Comparison of ENCODE assay signal across 1 cellular context in the genomic region with DNA sequence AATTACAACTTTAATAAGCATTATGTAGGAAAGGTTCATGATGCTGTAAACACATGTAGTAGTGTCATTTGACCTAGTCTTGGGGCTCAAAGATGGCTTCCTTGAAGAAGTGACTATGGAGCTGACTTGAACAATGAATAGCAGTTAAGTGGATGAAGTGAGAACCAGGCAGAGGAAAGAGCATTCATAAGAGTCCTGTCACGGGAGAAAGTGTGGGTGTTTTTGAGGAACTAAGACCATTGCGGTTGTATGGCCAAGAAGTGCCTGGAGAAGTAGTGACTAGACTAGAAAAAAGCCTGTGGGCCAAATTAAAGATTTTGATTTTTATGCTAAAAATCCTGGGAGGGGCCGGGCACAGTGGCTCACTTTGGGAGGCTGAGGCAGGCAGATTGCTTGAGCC.
TF ChIP-seq lines count a peak whose summit lies in the region.

No MANE protein-coding gene starts in this region.

TF ChIP-seq in GM12878, 131 proteins besides CTCF, POLR2A, EP300 and RAD21 (continued from another document and continues in another):
- TF ChIP-seq, protein P1, sequence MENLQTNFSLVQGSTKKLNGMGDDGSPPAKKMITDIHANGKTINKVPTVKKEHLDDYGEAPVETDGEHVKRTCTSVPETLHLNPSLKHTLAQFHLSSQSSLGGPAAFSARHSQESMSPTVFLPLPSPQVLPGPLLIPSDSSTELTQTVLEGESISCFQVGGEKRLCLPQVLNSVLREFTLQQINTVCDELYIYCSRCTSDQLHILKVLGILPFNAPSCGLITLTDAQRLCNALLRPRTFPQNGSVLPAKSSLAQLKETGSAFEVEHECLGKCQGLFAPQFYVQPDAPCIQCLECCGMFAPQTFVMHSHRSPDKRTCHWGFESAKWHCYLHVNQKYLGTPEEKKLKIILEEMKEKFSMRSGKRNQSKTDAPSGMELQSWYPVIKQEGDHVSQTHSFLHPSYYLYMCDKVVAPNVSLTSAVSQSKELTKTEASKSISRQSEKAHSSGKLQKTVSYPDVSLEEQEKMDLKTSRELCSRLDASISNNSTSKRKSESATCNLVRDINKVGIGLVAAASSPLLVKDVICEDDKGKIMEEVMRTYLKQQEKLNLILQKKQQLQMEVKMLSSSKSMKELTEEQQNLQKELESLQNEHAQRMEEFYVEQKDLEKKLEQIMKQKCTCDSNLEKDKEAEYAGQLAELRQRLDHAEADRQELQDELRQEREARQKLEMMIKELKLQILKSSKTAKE (IDR thresholded peaks at IDR 0.05; ENCODE audit: low read depth, poor library complexity, severe bottlenecking): peak; percentile 65
- TF ChIP-seq IRF4 (IDR thresholded peaks at IDR 0.05; ENCODE audit: low read depth, low read length): peak; percentile 90
- TF ChIP-seq MTA3 (IDR thresholded peaks at IDR 0.05; ENCODE audit: borderline replicate concordance, low read length): 0 out of 2 replicates have a peak, but pooled peaks have one; percentile 48
- no peak for TF ChIP-seq CBX5 (IDR thresholded peaks at IDR 0.05; ENCODE audit: low read depth)
- 0 out of 2 replicates have a peak, but pooled peaks have one; percentile 51 for TF ChIP-seq JUND (IDR thresholded peaks at IDR 0.05; ENCODE audit: low read depth, low read length)
- 0 out of 2 replicates have a peak, but pooled peaks have one; percentile 48 for TF ChIP-seq ZNF217 (IDR thresholded peaks at IDR 0.05)
- TF ChIP-seq, protein P2, sequence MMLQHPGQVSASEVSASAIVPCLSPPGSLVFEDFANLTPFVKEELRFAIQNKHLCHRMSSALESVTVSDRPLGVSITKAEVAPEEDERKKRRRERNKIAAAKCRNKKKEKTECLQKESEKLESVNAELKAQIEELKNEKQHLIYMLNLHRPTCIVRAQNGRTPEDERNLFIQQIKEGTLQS (IDR thresholded peaks at IDR 0.05; ENCODE audit: borderline replicate concordance, extremely low read depth, low read depth, low read length): no peak
- TF ChIP-seq ZNF384 (IDR thresholded peaks at IDR 0.05; ENCODE audit: borderline replicate concordance, low read depth, low read length): 0 out of 2 replicates have a peak, but pooled peaks have one; percentile 49
- TF ChIP-seq ETV6 (conservative IDR thresholded peaks at IDR 0.05 in 1 of 2, IDR thresholded peaks at IDR 0.05 in 1 of 2; ENCODE audit: borderline replicate concordance in 1 of 2, low read depth in 1 of 2): peak in 1 of 2 experiments; percentile 88; a peak in 2 of 4 replicates
- TF ChIP-seq BRCA1 (IDR thresholded peaks at IDR 0.05; ENCODE audit: low read depth, low read length): no peak
- TF ChIP-seq NFIC (IDR thresholded peaks at IDR 0.05; ENCODE audit: low read depth, low read length): peak; percentile 89
- TF ChIP-seq, protein P3, sequence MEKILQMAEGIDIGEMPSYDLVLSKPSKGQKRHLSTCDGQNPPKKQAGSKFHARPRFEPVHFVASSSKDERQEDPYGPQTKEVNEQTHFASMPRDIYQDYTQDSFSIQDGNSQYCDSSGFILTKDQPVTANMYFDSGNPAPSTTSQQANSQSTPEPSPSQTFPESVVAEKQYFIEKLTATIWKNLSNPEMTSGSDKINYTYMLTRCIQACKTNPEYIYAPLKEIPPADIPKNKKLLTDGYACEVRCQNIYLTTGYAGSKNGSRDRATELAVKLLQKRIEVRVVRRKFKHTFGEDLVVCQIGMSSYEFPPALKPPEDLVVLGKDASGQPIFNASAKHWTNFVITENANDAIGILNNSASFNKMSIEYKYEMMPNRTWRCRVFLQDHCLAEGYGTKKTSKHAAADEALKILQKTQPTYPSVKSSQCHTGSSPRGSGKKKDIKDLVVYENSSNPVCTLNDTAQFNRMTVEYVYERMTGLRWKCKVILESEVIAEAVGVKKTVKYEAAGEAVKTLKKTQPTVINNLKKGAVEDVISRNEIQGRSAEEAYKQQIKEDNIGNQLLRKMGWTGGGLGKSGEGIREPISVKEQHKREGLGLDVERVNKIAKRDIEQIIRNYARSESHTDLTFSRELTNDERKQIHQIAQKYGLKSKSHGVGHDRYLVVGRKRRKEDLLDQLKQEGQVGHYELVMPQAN (conservative IDR thresholded peaks at IDR 0.05): no peak
- TF ChIP-seq NRF1 (conservative IDR thresholded peaks at IDR 0.05; ENCODE audit: low read depth, low read length): no peak
- TF ChIP-seq SMAD5 (IDR thresholded peaks at IDR 0.05; ENCODE audit: low read depth): no peak
- peak; percentile 94 for TF ChIP-seq BCL11A (IDR thresholded peaks at IDR 0.05; ENCODE audit: low read depth, low read length)
- peak; percentile 80 for TF ChIP-seq ATF7 (IDR thresholded peaks at IDR 0.05; ENCODE audit: low read depth)
- TF ChIP-seq BACH1 (IDR thresholded peaks at IDR 0.05; ENCODE audit: borderline replicate concordance): peak; percentile 86; the same call in 1 of the 2 replicates
- TF ChIP-seq SP1 (IDR thresholded peaks at IDR 0.05; ENCODE audit: low read depth, low read length): peak; percentile 34
- no peak for TF ChIP-seq ZZZ3 (IDR thresholded peaks at IDR 0.05; ENCODE audit: control insufficient read depth, insufficient read length, low read depth)
- TF ChIP-seq, protein P4, sequence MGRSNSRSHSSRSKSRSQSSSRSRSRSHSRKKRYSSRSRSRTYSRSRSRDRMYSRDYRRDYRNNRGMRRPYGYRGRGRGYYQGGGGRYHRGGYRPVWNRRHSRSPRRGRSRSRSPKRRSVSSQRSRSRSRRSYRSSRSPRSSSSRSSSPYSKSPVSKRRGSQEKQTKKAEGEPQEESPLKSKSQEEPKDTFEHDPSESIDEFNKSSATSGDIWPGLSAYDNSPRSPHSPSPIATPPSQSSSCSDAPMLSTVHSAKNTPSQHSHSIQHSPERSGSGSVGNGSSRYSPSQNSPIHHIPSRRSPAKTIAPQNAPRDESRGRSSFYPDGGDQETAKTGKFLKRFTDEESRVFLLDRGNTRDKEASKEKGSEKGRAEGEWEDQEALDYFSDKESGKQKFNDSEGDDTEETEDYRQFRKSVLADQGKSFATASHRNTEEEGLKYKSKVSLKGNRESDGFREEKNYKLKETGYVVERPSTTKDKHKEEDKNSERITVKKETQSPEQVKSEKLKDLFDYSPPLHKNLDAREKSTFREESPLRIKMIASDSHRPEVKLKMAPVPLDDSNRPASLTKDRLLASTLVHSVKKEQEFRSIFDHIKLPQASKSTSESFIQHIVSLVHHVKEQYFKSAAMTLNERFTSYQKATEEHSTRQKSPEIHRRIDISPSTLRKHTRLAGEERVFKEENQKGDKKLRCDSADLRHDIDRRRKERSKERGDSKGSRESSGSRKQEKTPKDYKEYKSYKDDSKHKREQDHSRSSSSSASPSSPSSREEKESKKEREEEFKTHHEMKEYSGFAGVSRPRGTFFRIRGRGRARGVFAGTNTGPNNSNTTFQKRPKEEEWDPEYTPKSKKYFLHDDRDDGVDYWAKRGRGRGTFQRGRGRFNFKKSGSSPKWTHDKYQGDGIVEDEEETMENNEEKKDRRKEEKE (IDR thresholded peaks at IDR 0.05): no peak
- peak; percentile 59; the same call in 1 of the 2 replicates for TF ChIP-seq TBL1XR1 (IDR thresholded peaks at IDR 0.05; ENCODE audit: low read depth, low read length)
- TF ChIP-seq SIN3A (IDR thresholded peaks at IDR 0.05; ENCODE audit: low read depth, low read length): no peak
- peak; percentile 68 for TF ChIP-seq CREM (IDR thresholded peaks at IDR 0.05; ENCODE audit: low read depth)
- 0 out of 2 replicates have a peak, but pooled peaks have one; percentile 48 for TF ChIP-seq RAD51 (IDR thresholded peaks at IDR 0.05)
- peak; percentile 92 for TF ChIP-seq YY1 (IDR thresholded peaks at IDR 0.05; ENCODE audit: low read depth, low read length)
- TF ChIP-seq BMI1 (IDR thresholded peaks at IDR 0.05; ENCODE audit: borderline replicate concordance): peak; percentile 70; the same call in 1 of the 2 replicates
- TF ChIP-seq PML (IDR thresholded peaks at IDR 0.05; ENCODE audit: low read length): no peak
- peak; percentile 86 for TF ChIP-seq EED (IDR thresholded peaks at IDR 0.05; ENCODE audit: low read depth)
- no peak for TF ChIP-seq GATAD2B (conservative IDR thresholded peaks at IDR 0.05; ENCODE audit: low read depth)
- peak; percentile 20; the same call in 1 of the 2 replicates for TF ChIP-seq CHD2 (IDR thresholded peaks at IDR 0.05; ENCODE audit: borderline replicate concordance, low read depth, low read length)
- TF ChIP-seq, protein P5, sequence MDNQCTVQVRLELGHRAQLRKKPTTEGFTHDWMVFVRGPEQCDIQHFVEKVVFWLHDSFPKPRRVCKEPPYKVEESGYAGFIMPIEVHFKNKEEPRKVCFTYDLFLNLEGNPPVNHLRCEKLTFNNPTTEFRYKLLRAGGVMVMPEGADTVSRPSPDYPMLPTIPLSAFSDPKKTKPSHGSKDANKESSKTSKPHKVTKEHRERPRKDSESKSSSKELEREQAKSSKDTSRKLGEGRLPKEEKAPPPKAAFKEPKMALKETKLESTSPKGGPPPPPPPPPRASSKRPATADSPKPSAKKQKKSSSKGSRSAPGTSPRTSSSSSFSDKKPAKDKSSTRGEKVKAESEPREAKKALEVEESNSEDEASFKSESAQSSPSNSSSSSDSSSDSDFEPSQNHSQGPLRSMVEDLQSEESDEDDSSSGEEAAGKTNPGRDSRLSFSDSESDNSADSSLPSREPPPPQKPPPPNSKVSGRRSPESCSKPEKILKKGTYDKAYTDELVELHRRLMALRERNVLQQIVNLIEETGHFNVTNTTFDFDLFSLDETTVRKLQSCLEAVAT (IDR thresholded peaks at IDR 0.05): peak; percentile 71; the same call in 1 of the 2 replicates
- TF ChIP-seq FOXM1 (IDR thresholded peaks at IDR 0.05; ENCODE audit: low read depth, low read length): peak; percentile 75
- peak; percentile 66; the same call in 1 of the 2 replicates for TF ChIP-seq CBFB (IDR thresholded peaks at IDR 0.05; ENCODE audit: low read depth)
- TF ChIP-seq TCF12 (IDR thresholded peaks at IDR 0.05; ENCODE audit: low read depth, low read length): 0 out of 2 replicates have a peak, but pooled peaks have one; percentile 29
- TF ChIP-seq PAX5 (IDR thresholded peaks at IDR 0.05; ENCODE audit: borderline replicate concordance, low read depth, low read length): peak; percentile 62; the same call in 1 of the 2 replicates
- TF ChIP-seq, protein P6, sequence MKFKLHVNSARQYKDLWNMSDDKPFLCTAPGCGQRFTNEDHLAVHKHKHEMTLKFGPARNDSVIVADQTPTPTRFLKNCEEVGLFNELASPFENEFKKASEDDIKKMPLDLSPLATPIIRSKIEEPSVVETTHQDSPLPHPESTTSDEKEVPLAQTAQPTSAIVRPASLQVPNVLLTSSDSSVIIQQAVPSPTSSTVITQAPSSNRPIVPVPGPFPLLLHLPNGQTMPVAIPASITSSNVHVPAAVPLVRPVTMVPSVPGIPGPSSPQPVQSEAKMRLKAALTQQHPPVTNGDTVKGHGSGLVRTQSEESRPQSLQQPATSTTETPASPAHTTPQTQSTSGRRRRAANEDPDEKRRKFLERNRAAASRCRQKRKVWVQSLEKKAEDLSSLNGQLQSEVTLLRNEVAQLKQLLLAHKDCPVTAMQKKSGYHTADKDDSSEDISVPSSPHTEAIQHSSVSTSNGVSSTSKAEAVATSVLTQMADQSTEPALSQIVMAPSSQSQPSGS (IDR thresholded peaks at IDR 0.05; ENCODE audit: low read length): peak; percentile 73
- TF ChIP-seq TCF7 (IDR thresholded peaks at IDR 0.05; ENCODE audit: borderline replicate concordance): no peak
- TF ChIP-seq, protein P7, sequence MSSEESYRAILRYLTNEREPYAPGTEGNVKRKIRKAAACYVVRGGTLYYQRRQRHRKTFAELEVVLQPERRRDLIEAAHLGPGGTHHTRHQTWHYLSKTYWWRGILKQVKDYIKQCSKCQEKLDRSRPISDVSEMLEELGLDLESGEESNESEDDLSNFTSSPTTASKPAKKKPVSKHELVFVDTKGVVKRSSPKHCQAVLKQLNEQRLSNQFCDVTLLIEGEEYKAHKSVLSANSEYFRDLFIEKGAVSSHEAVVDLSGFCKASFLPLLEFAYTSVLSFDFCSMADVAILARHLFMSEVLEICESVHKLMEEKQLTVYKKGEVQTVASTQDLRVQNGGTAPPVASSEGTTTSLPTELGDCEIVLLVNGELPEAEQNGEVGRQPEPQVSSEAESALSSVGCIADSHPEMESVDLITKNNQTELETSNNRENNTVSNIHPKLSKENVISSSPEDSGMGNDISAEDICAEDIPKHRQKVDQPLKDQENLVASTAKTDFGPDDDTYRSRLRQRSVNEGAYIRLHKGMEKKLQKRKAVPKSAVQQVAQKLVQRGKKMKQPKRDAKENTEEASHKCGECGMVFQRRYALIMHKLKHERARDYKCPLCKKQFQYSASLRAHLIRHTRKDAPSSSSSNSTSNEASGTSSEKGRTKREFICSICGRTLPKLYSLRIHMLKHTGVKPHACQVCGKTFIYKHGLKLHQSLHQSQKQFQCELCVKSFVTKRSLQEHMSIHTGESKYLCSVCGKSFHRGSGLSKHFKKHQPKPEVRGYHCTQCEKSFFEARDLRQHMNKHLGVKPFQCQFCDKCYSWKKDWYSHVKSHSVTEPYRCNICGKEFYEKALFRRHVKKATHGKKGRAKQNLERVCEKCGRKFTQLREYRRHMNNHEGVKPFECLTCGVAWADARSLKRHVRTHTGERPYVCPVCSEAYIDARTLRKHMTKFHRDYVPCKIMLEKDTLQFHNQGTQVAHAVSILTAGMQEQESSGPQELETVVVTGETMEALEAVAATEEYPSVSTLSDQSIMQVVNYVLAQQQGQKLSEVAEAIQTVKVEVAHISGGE (CRISPR knock-in tag; IDR thresholded peaks at IDR 0.05): no peak
- TF ChIP-seq ZNF24 (IDR thresholded peaks at IDR 0.05): peak; percentile 74
- no peak for TF ChIP-seq SIX5 (IDR thresholded peaks at IDR 0.05; ENCODE audit: low read depth, low read length, severe bottlenecking)
- TF ChIP-seq, protein P8, sequence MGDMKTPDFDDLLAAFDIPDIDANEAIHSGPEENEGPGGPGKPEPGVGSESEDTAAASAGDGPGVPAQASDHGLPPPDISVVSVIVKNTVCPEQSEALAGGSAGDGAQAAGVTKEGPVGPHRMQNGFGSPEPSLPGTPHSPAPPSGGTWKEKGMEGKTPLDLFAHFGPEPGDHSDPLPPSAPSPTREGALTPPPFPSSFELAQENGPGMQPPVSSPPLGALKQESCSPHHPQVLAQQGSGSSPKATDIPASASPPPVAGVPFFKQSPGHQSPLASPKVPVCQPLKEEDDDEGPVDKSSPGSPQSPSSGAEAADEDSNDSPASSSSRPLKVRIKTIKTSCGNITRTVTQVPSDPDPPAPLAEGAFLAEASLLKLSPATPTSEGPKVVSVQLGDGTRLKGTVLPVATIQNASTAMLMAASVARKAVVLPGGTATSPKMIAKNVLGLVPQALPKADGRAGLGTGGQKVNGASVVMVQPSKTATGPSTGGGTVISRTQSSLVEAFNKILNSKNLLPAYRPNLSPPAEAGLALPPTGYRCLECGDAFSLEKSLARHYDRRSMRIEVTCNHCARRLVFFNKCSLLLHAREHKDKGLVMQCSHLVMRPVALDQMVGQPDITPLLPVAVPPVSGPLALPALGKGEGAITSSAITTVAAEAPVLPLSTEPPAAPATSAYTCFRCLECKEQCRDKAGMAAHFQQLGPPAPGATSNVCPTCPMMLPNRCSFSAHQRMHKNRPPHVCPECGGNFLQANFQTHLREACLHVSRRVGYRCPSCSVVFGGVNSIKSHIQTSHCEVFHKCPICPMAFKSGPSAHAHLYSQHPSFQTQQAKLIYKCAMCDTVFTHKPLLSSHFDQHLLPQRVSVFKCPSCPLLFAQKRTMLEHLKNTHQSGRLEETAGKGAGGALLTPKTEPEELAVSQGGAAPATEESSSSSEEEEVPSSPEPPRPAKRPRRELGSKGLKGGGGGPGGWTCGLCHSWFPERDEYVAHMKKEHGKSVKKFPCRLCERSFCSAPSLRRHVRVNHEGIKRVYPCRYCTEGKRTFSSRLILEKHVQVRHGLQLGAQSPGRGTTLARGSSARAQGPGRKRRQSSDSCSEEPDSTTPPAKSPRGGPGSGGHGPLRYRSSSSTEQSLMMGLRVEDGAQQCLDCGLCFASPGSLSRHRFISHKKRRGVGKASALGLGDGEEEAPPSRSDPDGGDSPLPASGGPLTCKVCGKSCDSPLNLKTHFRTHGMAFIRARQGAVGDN (IDR thresholded peaks at IDR 0.05): peak; percentile 38; the same call in 1 of the 2 replicates
- TF ChIP-seq WRNIP1 (IDR thresholded peaks at IDR 0.05; ENCODE audit: borderline replicate concordance, low read depth, low read length): no peak
- TF ChIP-seq HDAC6 (IDR thresholded peaks at IDR 0.05; ENCODE audit: unreplicated experiment): no peak
- TF ChIP-seq SMC3 (IDR thresholded peaks at IDR 0.05; ENCODE audit: borderline replicate concordance, low read length): no peak
